7 cellular contexts compared by ENCODE assay signal in the genomic region with DNA sequence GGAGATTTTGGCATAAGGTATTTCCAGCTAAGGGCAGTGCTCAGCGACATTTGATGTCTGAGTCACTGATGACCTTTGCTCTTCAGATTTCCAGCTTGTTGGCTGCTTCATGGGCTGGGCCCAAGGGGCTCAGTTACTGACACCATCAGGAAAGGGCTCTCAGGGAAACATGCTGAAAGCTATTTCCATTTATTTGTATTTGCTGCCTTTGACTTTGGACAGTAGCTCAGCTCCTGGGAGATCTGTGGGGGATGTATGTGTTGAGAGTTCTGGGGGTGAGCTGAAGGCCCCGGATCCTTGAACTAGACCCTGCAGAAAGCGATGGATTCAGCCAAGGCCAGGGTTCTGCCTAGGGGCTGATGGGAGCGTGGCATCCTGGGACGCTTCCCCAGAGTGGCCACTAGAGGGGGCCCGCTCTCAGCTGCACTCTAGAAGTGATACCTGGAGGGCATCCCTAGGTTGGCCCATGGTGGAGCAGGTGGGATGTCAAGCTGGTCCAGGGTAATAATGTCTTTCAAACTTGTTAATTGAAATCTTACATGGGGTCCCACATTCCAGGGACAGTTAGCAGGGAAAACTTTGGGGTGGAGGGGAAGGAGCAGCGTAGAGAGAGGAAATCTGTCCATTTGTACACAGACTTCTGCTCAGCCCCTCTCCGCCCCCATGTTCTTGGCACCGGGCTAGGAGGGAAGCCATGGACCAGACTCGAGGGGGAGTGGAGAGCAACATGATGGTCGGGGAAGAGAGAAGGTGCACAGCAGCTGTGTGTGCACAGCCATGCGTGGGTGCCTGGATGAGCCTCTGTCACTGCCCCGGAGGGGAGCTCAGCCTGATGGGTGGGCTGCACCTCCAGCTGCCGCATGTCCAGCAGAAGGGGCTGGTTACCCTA. TPM values are rescaled to one million over a fixed set of nuclear protein-coding genes. Genes with fewer than 3 reads are reported as not detected.
A peak's percentile ranks its signal among the peaks of the same experiment; 100 is the strongest.
DNase-seq lines count a peak whose midpoint lies in the region; ATAC-seq and TF ChIP-seq lines count a peak whose summit lies in the region.

No MANE protein-coding gene starts in this region.

- H2BK120ac ChIP-seq in H9 (ENCODE audit: low read depth, low read length, poor library complexity, severe bottlenecking), result no peak overlapping the region

- H2AK5ac ChIP-seq in H9 (ENCODE audit: insufficient read length, low read length), result no peak overlapping the region

- H3K4me3 ChIP-seq in GM12864 (ENCODE audit: low read depth, low read length) (no peak overlapping the region), NB4 (ENCODE audit: low read depth, low read length) (no peak overlapping the region), tibial nerve (no peak overlapping the region)

- TF ChIP-seq EP300 in tibial nerve (IDR thresholded peaks at IDR 0.05), result no peak

- H3K4ac ChIP-seq in H9 (ENCODE audit: low read depth, low read length), result no peak overlapping the region

- TF ChIP-seq CTCF in GM12864 (IDR thresholded peaks at IDR 0.05; ENCODE audit: low read depth, low read length, missing control alignments), result peak; percentile 95
- peak; percentile 97 for TF ChIP-seq CTCF in H9 (conservative IDR thresholded peaks at IDR 0.05)
- peak; percentile 98 for TF ChIP-seq CTCF in NB4 (IDR thresholded peaks at IDR 0.05; ENCODE audit: low read depth, low read length)
- peak; percentile 70 to 95 (median 81) for TF ChIP-seq CTCF in tibial nerve (IDR thresholded peaks at IDR 0.05)

- H3K23me2 ChIP-seq in H9 (ENCODE audit: insufficient read length, low read depth, low read length, poor library complexity, severe bottlenecking), result no peaks in the 10 kb centered on the region

- H3K4me1 ChIP-seq in H9 (ENCODE audit: insufficient read depth, low read length) (no peaks in the 10 kb centered on the region; the same call in 1 of the 2 replicates), tibial nerve (peaks cover 0 to 4% (median 0%) of the 10 kb centered on the region in 4 donors)

- no peaks in the 10 kb centered on the region for H3K27me3 ChIP-seq in H9 (ENCODE audit: insufficient read depth, low read length)
- no peaks in the 10 kb centered on the region for H3K27me3 ChIP-seq in tibial nerve

- no peak overlapping the region for H3T11ph ChIP-seq in H9 (ENCODE audit: low read length)

- no peak overlapping the region for H3K9ac ChIP-seq in H9 (ENCODE audit: extremely low read depth, insufficient read length, low read length)

- no peak overlapping the region for H2BK20ac ChIP-seq in H9 (ENCODE audit: low read depth, low read length, poor library complexity, severe bottlenecking)

- H3K4me1 Mint-ChIP-seq in H9, result peaks cover 6 to 10% of the 10 kb centered on the region in 2 experiments; a peak in 3 of 4 replicates
- no peaks in the 10 kb centered on the region for H3K4me1 Mint-ChIP-seq in activated CD8-positive, alpha-beta T cell treated with anti-CD3 and anti-CD28 coated beads, Interleukin-2, amount 10 ng/mL, durations not matched to agents 7 days and 5 days (ENCODE audit: low read depth)
- no peaks in the 10 kb centered on the region for H3K4me1 Mint-ChIP-seq in natural killer cell treated with Interleukin-12 subunit alpha and Interleukin-12 subunit beta and Interleukin-15 and Interleukin-18, amount 100 ng/mL, for 72 hours (ENCODE audit: low read depth in 2 of 2)

- no peak overlapping the region for H4K91ac ChIP-seq in H9 (ENCODE audit: insufficient read length, low read depth, low read length)

- H3K23ac ChIP-seq in H9 (ENCODE audit: insufficient read length, low read depth, low read length), result no peak overlapping the region

- no peak overlapping the region for H4K8ac ChIP-seq in H9 (replicated peaks; ENCODE audit: insufficient read length, low read depth, low read length)

- H3K4me2 ChIP-seq in H9 (ENCODE audit: insufficient read depth, insufficient read length, low read length), result no peak overlapping the region

- POLR2A ChIA-PET in activated CD8-positive, alpha-beta T cell treated with anti-CD3 and anti-CD28 coated beads, Interleukin-2, amount 10 ng/mL, durations not matched to agents 7 days and 5 days (lab: Charles Lee), result interaction anchor here (0.5 kb wide), 1 partner anchor 446 kb away, joined by 5 read pairs; no protein-coding TSS in a partner anchor

- H2BK15ac ChIP-seq in H9 (ENCODE audit: low read depth, low read length), result no peak overlapping the region

- H3K36me3 ChIP-seq in tibial nerve, result peaks cover 0 to 9% (median 0%) of the 10 kb centered on the region in 3 donors

- CTCF ChIA-PET in activated CD8-positive, alpha-beta T cell treated with anti-CD3 and anti-CD28 coated beads, Interleukin-2, amount 10 ng/mL, durations not matched to agents 7 days and 5 days (lab: Charles Lee), result interaction anchor here (0.7 to 2.0 kb wide), 17 partner anchors 9 to 981 kb away, joined by 3 to 12 read pairs (median 3); no protein-coding TSS in a partner anchor

- no peaks in the 10 kb centered on the region for H3K79me1 ChIP-seq in H9 (ENCODE audit: insufficient read depth, low read depth, low read length, poor library complexity, severe bottlenecking)

- H3K27me3 Mint-ChIP-seq in H9 (ENCODE audit: low read depth), result no peaks in the 10 kb centered on the region
- peaks cover 6% of the 10 kb centered on the region for H3K27me3 Mint-ChIP-seq in activated CD8-positive, alpha-beta T cell treated with anti-CD3 and anti-CD28 coated beads, Interleukin-2, amount 10 ng/mL, durations not matched to agents 7 days and 5 days (ENCODE audit: low read depth)
- H3K27me3 Mint-ChIP-seq in natural killer cell treated with Interleukin-12 subunit alpha and Interleukin-12 subunit beta and Interleukin-15 and Interleukin-18, amount 100 ng/mL, for 72 hours, result peaks cover 18 to 26% of the 10 kb centered on the region in 2 donors

- H3K9me3 Mint-ChIP-seq in H9, result peaks cover 4 to 5% of the 10 kb centered on the region in 2 experiments
- no peaks in the 10 kb centered on the region for H3K9me3 Mint-ChIP-seq in activated CD8-positive, alpha-beta T cell treated with anti-CD3 and anti-CD28 coated beads, Interleukin-2, amount 10 ng/mL, durations not matched to agents 7 days and 5 days (ENCODE audit: insufficient read depth)
- peaks cover 2% of the 10 kb centered on the region for H3K9me3 Mint-ChIP-seq in natural killer cell treated with Interleukin-12 subunit alpha and Interleukin-12 subunit beta and Interleukin-15 and Interleukin-18, amount 100 ng/mL, for 72 hours

- H3K36me3 Mint-ChIP-seq in H9 (ENCODE audit: insufficient read depth in 1 of 3, low read depth in 3 of 3), result peaks cover 5 to 9% (median 5%) of the 10 kb centered on the region in 3 experiments; a peak in 6 of 7 replicates
- H3K36me3 Mint-ChIP-seq in activated CD8-positive, alpha-beta T cell treated with anti-CD3 and anti-CD28 coated beads, Interleukin-2, amount 10 ng/mL, durations not matched to agents 7 days and 5 days (ENCODE audit: low read depth), result no peaks in the 10 kb centered on the region
- H3K36me3 Mint-ChIP-seq in natural killer cell treated with Interleukin-12 subunit alpha and Interleukin-12 subunit beta and Interleukin-15 and Interleukin-18, amount 100 ng/mL, for 72 hours, result peaks cover 5% of the 10 kb centered on the region

- no peak overlapping the region for H2AFZ ChIP-seq in H9 (ENCODE audit: low read length)

- no peaks in the 10 kb centered on the region for H3K79me2 ChIP-seq in H9 (ENCODE audit: insufficient read depth, low read length)

- WGBS in H9 (ENCODE audit: extremely low coverage, insufficient read length, low lambda C conversion rate), result no CpG with 5 or more reads among the region's 14 CpGs
- 39 to 48% methylated on average over 13 to 14 of the region's 14 CpGs for WGBS in tibial nerve, 2 donors

- H3K9me3 ChIP-seq in H9 (ENCODE audit: control insufficient read depth, low read depth, low read length) (no peaks in the 10 kb centered on the region), tibial nerve (peaks cover 0 to 7% (median 2%) of the 10 kb centered on the region in 4 donors)

- H3K4me3 Mint-ChIP-seq in H9, result no peak overlapping the region
- no peak overlapping the region for H3K4me3 Mint-ChIP-seq in activated CD8-positive, alpha-beta T cell treated with anti-CD3 and anti-CD28 coated beads, Interleukin-2, amount 10 ng/mL, durations not matched to agents 7 days and 5 days
- no peak overlapping the region for H3K4me3 Mint-ChIP-seq in natural killer cell treated with Interleukin-12 subunit alpha and Interleukin-12 subunit beta and Interleukin-15 and Interleukin-18, amount 100 ng/mL, for 72 hours

- H4K5ac ChIP-seq in H9 (ENCODE audit: insufficient read length, low read depth, low read length), result no peak overlapping the region

- peak; percentile 93 for ATAC-seq in activated CD8-positive, alpha-beta T cell treated with anti-CD3 and anti-CD28 coated beads, Interleukin-2, amount 10 ng/mL, durations not matched to agents 7 days and 5 days
- peak; percentile 77 for ATAC-seq in esophagus mucosa
- ATAC-seq in natural killer cell treated with Interleukin-12 subunit alpha and Interleukin-12 subunit beta and Interleukin-15 and Interleukin-18, amount 100 ng/mL, for 72 hours, result peak; percentile 71 to 77

- H3K14ac ChIP-seq in H9 (ENCODE audit: insufficient read depth, low read length), result no peak overlapping the region; the same call in 1 of the 2 replicates

- H3K27ac ChIP-seq in H9 (ENCODE audit: insufficient read length, low read depth, low read length), result no peak overlapping the region
- no peak overlapping the region for H3K27ac ChIP-seq in tibial nerve

- H2BK5ac ChIP-seq in H9 (ENCODE audit: insufficient read length, low read length), result no peak overlapping the region

- peak; percentile 1 for DNase-seq in GM12864 (ENCODE audit: low read depth)
- peak; percentile 74 for DNase-seq in H9
- DNase-seq in NB4 (ENCODE audit: low read depth), result peak; percentile 49
- DNase-seq in activated CD8-positive, alpha-beta T cell treated with anti-CD3 and anti-CD28 coated beads, Interleukin-2, amount 10 ng/mL, durations not matched to agents 7 days and 5 days, result peak; percentile 64
- DNase-seq in natural killer cell treated with Interleukin-12 subunit alpha and Interleukin-12 subunit beta and Interleukin-15 and Interleukin-18, amount 100 ng/mL, for 72 hours (ENCODE audit: low spot score), result peak; percentile 67
- no peak for DNase-seq in tibial nerve (ENCODE audit: low spot score in 2 of 2)

- TF ChIP-seq POLR2A in NB4 (IDR thresholded peaks at IDR 0.05; ENCODE audit: extremely low read depth, insufficient read length) (no peak), tibial nerve (IDR thresholded peaks at IDR 0.05) (no peak)

- no peak overlapping the region for H3K56ac ChIP-seq in H9 (ENCODE audit: insufficient read length, low read depth, low read length)

- peak overlapping the region in 1 of 3 experiments; percentile 60; a peak in 2 of 7 replicates for H3K27ac Mint-ChIP-seq in H9
- H3K27ac Mint-ChIP-seq in activated CD8-positive, alpha-beta T cell treated with anti-CD3 and anti-CD28 coated beads, Interleukin-2, amount 10 ng/mL, durations not matched to agents 7 days and 5 days, result no peak overlapping the region
- no peak overlapping the region for H3K27ac Mint-ChIP-seq in natural killer cell treated with Interleukin-12 subunit alpha and Interleukin-12 subunit beta and Interleukin-15 and Interleukin-18, amount 100 ng/mL, for 72 hours

- no peaks in the 10 kb centered on the region for H4K20me1 ChIP-seq in H9 (ENCODE audit: control insufficient read depth, insufficient read depth, insufficient read length)

- H3K18ac ChIP-seq in H9 (ENCODE audit: insufficient read length, low read depth, low read length), result no peak overlapping the region

- no peak overlapping the region for H2BK12ac ChIP-seq in H9 (ENCODE audit: insufficient read length, low read depth, low read length)

RNA-seq across cellular contexts. Expression of a gene that starts 3.0 kb away (rescaled TPM):
- total RNA-seq in H9 (2021) (not detected in 2 replicates), esophagus mucosa (0.16 TPM), tibial nerve (1 to 10 TPM in 1 of 4 donors, under 1 TPM in 1, not detected in 2; 0.42 to 1.2 TPM)
- not detected for total RNA-seq in activated CD8-positive, alpha-beta T cell treated with anti-CD3 and anti-CD28 coated beads, Interleukin-2, amount 10 ng/mL, durations not matched to agents 7 days and 5 days
- not detected for total RNA-seq in natural killer cell treated with Interleukin-12 subunit alpha and Interleukin-12 subunit beta and Interleukin-15 and Interleukin-18, amount 100 ng/mL, for 72 hours

Comparison
In these comparisons a context has a peak if more than half of its experiments do, and no peak if none do; other contexts are left out.
1. DNase-seq: peak in GM12864 (single experiment), H9 (single experiment), NB4 (single experiment), activated CD8-positive, alpha-beta T cell treated with anti-CD3 and anti-CD28 coated beads, Interleukin-2, amount 10 ng/mL, durations not matched to agents 7 days and 5 days (single experiment) and natural killer cell treated with Interleukin-12 subunit alpha and Interleukin-12 subunit beta and Interleukin-15 and Interleukin-18, amount 100 ng/mL, for 72 hours (single experiment); none in tibial nerve (0 of 2).
2. Peak in every context shown above with its lines, with median percentiles within 50 percentile points of each other: CTCF ChIP-seq and ATAC-seq.